19 cellular contexts compared by ENCODE assay signal in genomic region chr2:158182681-158183350, GRCh38.
DNase-seq lines count a peak whose midpoint lies in the region; ATAC-seq and TF ChIP-seq lines count a peak whose summit lies in the region.
"Had no signal": no experiment of that assay in that cellular context is flagged by ENCODE, and none has a peak within 500 bp of the region (broad histone marks: within the 10 kb centered on the region; RNA-seq: fewer than 3 reads in every experiment).

No MANE protein-coding gene starts in this region.

- no peaks in the 10 kb centered on the region for H3K36me3 Mint-ChIP-seq in nephron (ENCODE audit: low read depth)
- H3K36me3 Mint-ChIP-seq in CD8-positive, alpha-beta T cell: no peaks in the 10 kb centered on the region

- peaks cover 6% of the 10 kb centered on the region for H3K27me3 Mint-ChIP-seq in nephron (ENCODE audit: low read depth)
- peaks cover 29% of the 10 kb centered on the region for H3K27me3 Mint-ChIP-seq in CD8-positive, alpha-beta T cell (ENCODE audit: low read depth)

- CTCF ChIA-PET in CD8-positive, alpha-beta T cell (lab: Charles Lee): no interaction called here

- no peak for TF ChIP-seq CTCF in nephron (IDR thresholded peaks at IDR 0.05; ENCODE audit: unreplicated experiment in 3 of 3)
- no peak for TF ChIP-seq CTCF in CD8-positive, alpha-beta T cell (IDR thresholded peaks at IDR 0.05)
- no peak for TF ChIP-seq CTCF in esophagus squamous epithelium (IDR thresholded peaks at IDR 0.05)

- intact Hi-C loops in CD8-positive, alpha-beta T cell (cut with DNase I, micrococcal nuclease): loop anchor here in 1 of 2 experiments (5.0 kb wide), 1 partner anchor 569 kb away; no protein-coding TSS in a partner anchor
- intact Hi-C loops in esophagus squamous epithelium (cut with DNase I): no loop called here

- H3K4me1 ChIP-seq in CD8-positive, alpha-beta T cell (ENCODE audit: insufficient read depth, low read length): no peaks in the 10 kb centered on the region
- peaks cover 0 to 33% (median 0%) of the 10 kb centered on the region in 3 donors for H3K4me1 ChIP-seq in esophagus squamous epithelium
- H3K4me1 ChIP-seq: HAP-1 had no signal

- no peaks in the 10 kb centered on the region for H3K27me3 ChIP-seq in CD8-positive, alpha-beta T cell (ENCODE audit: insufficient read depth, low read length)
- H3K27me3 ChIP-seq in esophagus squamous epithelium: no peaks in the 10 kb centered on the region

- peak; percentile 9 for DNase-seq in NCI-H2171 treated with DMSO at 0.1 percent for 48 hours (lab: John Stamatoyannopoulos, UW)
- no peak for DNase-seq in NCI-H2171 (lab: John Stamatoyannopoulos, UW)
- DNase-seq in globus pallidus (ENCODE audit: low spot score): peak; percentile 27
- DNase-seq in CD8-positive, alpha-beta T cell: no peak
- DNase-seq in esophagus squamous epithelium (lab: John Stamatoyannopoulos, UW): no peak
- DNase-seq in NCI-H510A treated with DMSO at 0.1 percent for 48 hours (lab: John Stamatoyannopoulos, UW): no peak
- no peak for DNase-seq in AG08395 (ENCODE audit: low spot score)
- DNase-seq: COR-L47; GDM1; IMR-90; NCI-H1417 treated with DMSO at 0.1 percent for 48 hours; NCI-H1930; NCI-H69; NK-92 treated with Interleukin-12 subunit alpha and Interleukin-12 subunit beta, amount 100 ng/mL, for 24 hours; Right ventricle myocardium superior had no signal

- no peak overlapping the region for H3K4me3 Mint-ChIP-seq in nephron
- H3K4me3 Mint-ChIP-seq in CD8-positive, alpha-beta T cell: no peak overlapping the region
- H3K4me3 Mint-ChIP-seq: B cell had no signal

- H3K4me3 ChIP-seq in CD8-positive, alpha-beta T cell (ENCODE audit: low read depth, low read length): no peak overlapping the region
- H3K4me3 ChIP-seq in esophagus squamous epithelium: no peak overlapping the region
- H3K4me3 ChIP-seq: HAP-1 had no signal

- H3K9me3 Mint-ChIP-seq in nephron: no peaks in the 10 kb centered on the region
- no peaks in the 10 kb centered on the region for H3K9me3 Mint-ChIP-seq in CD8-positive, alpha-beta T cell

- no peak for TF ChIP-seq POLR2A in esophagus squamous epithelium (IDR thresholded peaks at IDR 0.05)

- no peaks in the 10 kb centered on the region for H3K36me3 ChIP-seq in CD8-positive, alpha-beta T cell (ENCODE audit: insufficient read depth, low read length)
- H3K36me3 ChIP-seq in esophagus squamous epithelium: no peaks in the 10 kb centered on the region
- H3K36me3 ChIP-seq: HAP-1 had no signal

- peak overlapping the region; percentile 46 to 93 (median 80) for H3K27ac Mint-ChIP-seq in nephron
- H3K27ac Mint-ChIP-seq in CD8-positive, alpha-beta T cell: no peak overlapping the region
- H3K27ac Mint-ChIP-seq: B cell had no signal

- POLR2A ChIA-PET in CD8-positive, alpha-beta T cell (lab: Charles Lee): no interaction called here

- H3K27ac ChIP-seq in CD8-positive, alpha-beta T cell (ENCODE audit: low read depth, low read length): no peak overlapping the region
- H3K27ac ChIP-seq in esophagus squamous epithelium: no peak overlapping the region
- H3K27ac ChIP-seq: 22Rv1 had no signal

- WGBS in esophagus squamous epithelium, 2 donors: 65 to 81% methylated on average over 3 of the region's 3 CpGs

- H3K9me3 ChIP-seq in CD8-positive, alpha-beta T cell (ENCODE audit: low read length): no peaks in the 10 kb centered on the region
- no peaks in the 10 kb centered on the region for H3K9me3 ChIP-seq in esophagus squamous epithelium
- H3K9me3 ChIP-seq: HAP-1 had no signal

- no peak for ATAC-seq in CD8-positive, alpha-beta T cell

- H3K4me1 Mint-ChIP-seq in nephron: peaks cover 44% of the 10 kb centered on the region
- no peaks in the 10 kb centered on the region for H3K4me1 Mint-ChIP-seq in CD8-positive, alpha-beta T cell (ENCODE audit: low read depth)

Comparison
In these comparisons a context has a peak if more than half of its experiments do, and no peak if none do; other contexts are left out.
1. DNase-seq: peak in NCI-H2171 treated with DMSO at 0.1 percent for 48 hours (single experiment) and globus pallidus (single experiment); none in NCI-H2171 (single experiment), CD8-positive, alpha-beta T cell (0 of 7), esophagus squamous epithelium (single experiment), NCI-H510A treated with DMSO at 0.1 percent for 48 hours (single experiment) and AG08395 (single experiment).